In the genomic region with DNA sequence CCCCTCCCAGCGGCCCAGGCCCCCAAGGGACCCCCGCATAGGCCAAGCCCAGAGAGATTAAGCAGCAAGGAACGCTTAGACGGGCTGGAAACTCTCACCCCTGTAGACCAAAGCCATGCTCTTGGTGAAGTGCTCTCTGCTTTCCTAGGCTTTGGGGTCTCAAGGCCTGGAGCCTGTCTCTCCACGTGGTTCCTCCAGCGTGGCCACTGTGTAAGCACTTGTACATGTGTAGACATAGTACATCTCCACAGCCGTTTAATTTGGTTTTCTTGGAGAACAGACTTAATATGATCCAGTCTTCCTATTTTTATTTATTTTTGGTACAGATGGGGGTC, we compare ENCODE assay signal across 8 cellular contexts. TPM values are rescaled to one million over a fixed set of nuclear protein-coding genes. Genes with fewer than 3 reads are reported as not detected.
DNase-seq lines count a peak whose midpoint lies in the region; ATAC-seq and TF ChIP-seq lines count a peak whose summit lies in the region.

No MANE protein-coding gene starts in this region.

- H3K4me3 ChIP-seq in HUES48 (ENCODE audit: low read depth, low read length) = peak overlapping the region; percentile 54; the same call in 1 of the 2 replicates
- H3K4me3 ChIP-seq in astrocyte of the spinal cord (ENCODE audit: low read depth, low read length) = peak overlapping the region; percentile 52
- peak overlapping the region; percentile 58 for H3K4me3 ChIP-seq in mononuclear cell (ENCODE audit: low read length)

- TF ChIP-seq CTCF in Calu3 (IDR thresholded peaks at IDR 0.05; ENCODE audit: unreplicated experiment) (no peak), astrocyte of the spinal cord (IDR thresholded peaks at IDR 0.05; ENCODE audit: low read depth, low read length) (no peak)

- no TSS peak for BruUV-seq in Calu3 (replicated peaks; lab: Mats Ljungman, UMichigan)

- H3K4me1 Mint-ChIP-seq in Calu3 (ENCODE audit: low read depth, unreplicated experiment) = peaks cover 60% of the 10 kb centered on the region

- H3K27me3 ChIP-seq in HUES48 (ENCODE audit: control insufficient read depth, insufficient read depth, low read length) = peaks cover 13% of the 10 kb centered on the region
- no peaks in the 10 kb centered on the region for H3K27me3 ChIP-seq in mononuclear cell (ENCODE audit: insufficient read depth, low read length)

- DNase-seq in Calu3 (no peak), astrocyte of the spinal cord (ENCODE audit: low read depth, low spot score) (no peak), NCI-H2107 treated with DMSO at 0.1 percent for 48 hours (lab: John Stamatoyannopoulos, UW; ENCODE audit: unreplicated experiment) (no peak), NCI-H345 (lab: John Stamatoyannopoulos, UW) (no peak)
- no peak for DNase-seq in central memory CD4-positive, alpha-beta T cell

- 0 out of 2 replicates have a peak, but pooled peaks cover 3% of the 10 kb centered on the region for H3K4me1 ChIP-seq in HUES48 (ENCODE audit: control insufficient read depth, insufficient read depth, low read length)
- H3K4me1 ChIP-seq in mononuclear cell (ENCODE audit: insufficient read depth, low read length) = peaks cover 71% of the 10 kb centered on the region

- intact Hi-C loops in Calu3 (cut with micrococcal nuclease; ENCODE audit: unreplicated experiment) = no loop called here

- H3K27ac Mint-ChIP-seq in Calu3 (ENCODE audit: unreplicated experiment) = peak overlapping the region; percentile 90

- in situ Hi-C loops in astrocyte of the spinal cord (cut with HindIII; ENCODE audit: low sequenced_read_pairs) = no loop called here

- H3K9me3 Mint-ChIP-seq in Calu3 (ENCODE audit: low read depth, unreplicated experiment) = peaks cover 4% of the 10 kb centered on the region

- H3K27ac ChIP-seq in HUES48 (ENCODE audit: low read depth, low read length) = no peak overlapping the region

- CTCF ChIA-PET in Calu3 (lab: Charles Lee) = no interaction called here

- no peak for ATAC-seq in GM19035 (IDR thresholded peaks at IDR 0.05; ENCODE audit: unreplicated experiment)

- no peaks in the 10 kb centered on the region for H3K36me3 ChIP-seq in HUES48 (ENCODE audit: control insufficient read depth, insufficient read depth, low read length)

- H3K9ac ChIP-seq in HUES48 (ENCODE audit: low read depth, low read length) = no peak overlapping the region

- no peaks in the 10 kb centered on the region for H3K9me3 ChIP-seq in HUES48 (ENCODE audit: control insufficient read depth, insufficient read depth, low read length)
- no peaks in the 10 kb centered on the region for H3K9me3 ChIP-seq in mononuclear cell (ENCODE audit: low read depth, low read length)

- H3K36me3 Mint-ChIP-seq in Calu3 (ENCODE audit: insufficient read depth, unreplicated experiment) = peaks cover 43% of the 10 kb centered on the region

- peak overlapping the region; percentile 82 for H3K4me3 Mint-ChIP-seq in Calu3 (ENCODE audit: low read depth, unreplicated experiment)

- no peaks in the 10 kb centered on the region for H3K27me3 Mint-ChIP-seq in Calu3 (ENCODE audit: unreplicated experiment)

RNA-seq across cellular contexts. Expression of gene NUDT19, which starts 1.1 kb away (rescaled TPM):
- total RNA-seq in Calu3 (2022) (20.3 and 21.1 TPM in 2 replicates), mononuclear cell (5.7 TPM)

RNA-seq across cellular contexts. Expression of gene RGS9BP, which starts 17.0 kb away (rescaled TPM):
- total RNA-seq in Calu3 (2022) (0.28 and 0.71 TPM in 2 replicates), mononuclear cell (0.10 TPM)

RNA-seq across cellular contexts. Expression of gene ANKRD27, which starts 17.7 kb away (rescaled TPM):
- total RNA-seq in Calu3 (2022) (40.8 and 41.2 TPM in 2 replicates), mononuclear cell (22.5 TPM)

RNA-seq across cellular contexts. Expression of gene TDRD12, which starts 26.9 kb away (rescaled TPM):
- 0.17 and 0.33 TPM in 2 replicates for total RNA-seq in Calu3 (2022)
- 0.42 TPM for total RNA-seq in mononuclear cell
